ENCODE assay signal across 1 cellular context in genomic region chr3:187080799-187081450, GRCh38.
A peak's percentile ranks its signal among the peaks of the same experiment; 100 is the strongest.
TF ChIP-seq lines count a peak whose summit lies in the region.

No MANE protein-coding gene starts in this region.

TF ChIP-seq in HepG2, 621 proteins besides CTCF, POLR2A, EP300 and RAD21 (continued from another document):
- TF ChIP-seq PRDM10 (CRISPR knock-in tag; IDR thresholded peaks at IDR 0.05; ENCODE audit: low read depth) (0 out of 2 replicates have a peak, but pooled peaks have one; percentile 55), MYPOP (CRISPR knock-in tag; IDR thresholded peaks at IDR 0.05) (no peak), ZNF570 (CRISPR knock-in tag; IDR thresholded peaks at IDR 0.05; ENCODE audit: borderline replicate concordance) (no peak), ZSCAN21 (CRISPR knock-in tag; IDR thresholded peaks at IDR 0.05; ENCODE audit: borderline replicate concordance) (no peak), MBD4 (IDR thresholded peaks at IDR 0.05; ENCODE audit: borderline replicate concordance, low read length) (no peak), KDM6A (CRISPR knock-in tag; IDR thresholded peaks at IDR 0.05; ENCODE audit: low read depth) (no peak), GABPA (IDR thresholded peaks at IDR 0.05; ENCODE audit: low read depth, low read length) (no peak), GABPA (CRISPR knock-in tag; IDR thresholded peaks at IDR 0.05; ENCODE audit: low read depth) (0 out of 2 replicates have a peak, but pooled peaks have one; percentile 20), KLF13 (CRISPR knock-in tag; IDR thresholded peaks at IDR 0.05) (no peak)
